Comparison of ENCODE assay signal across 10 cellular contexts in genomic region chr10:34319197-34319846, GRCh38.
A peak's percentile ranks its signal among the peaks of the same experiment; 100 is the strongest.
DNase-seq lines count a peak whose midpoint lies in the region; ATAC-seq and TF ChIP-seq lines count a peak whose summit lies in the region.
"Had no signal": no experiment of that assay in that cellular context is flagged by ENCODE, and none has a peak within 500 bp of the region (broad histone marks: within the 10 kb centered on the region; RNA-seq: fewer than 3 reads in every experiment).

No MANE protein-coding gene starts in this region.

- DNase-seq in SIG-M5 treated with dmso at 0.1 percent for 504 hours (lab: John Stamatoyannopoulos, UW; ENCODE audit: unreplicated experiment) (peak; percentile 66), SIG-M5 (lab: John Stamatoyannopoulos, UW) (no peak), NCI-H69 (lab: John Stamatoyannopoulos, UW) (peak; percentile 95), fibroblast of mammary gland (ENCODE audit: low read depth) (peak; percentile 95), transverse colon (peak; percentile 49), WTC11 (ENCODE audit: low spot score) (no peak)
- no peak for DNase-seq in activated CD8-positive, alpha-beta T cell treated with anti-CD3 and anti-CD28 coated beads, Interleukin-2, amount 10 ng/mL, durations not matched to agents 7 days and 5 days
- DNase-seq: gastrocnemius medialis had no signal

- POLR2A ChIA-PET in activated CD8-positive, alpha-beta T cell treated with anti-CD3 and anti-CD28 coated beads, Interleukin-2, amount 10 ng/mL, durations not matched to agents 7 days and 5 days (lab: Charles Lee), result interaction anchor here (0.7 kb wide), 1 partner anchor 281 kb away, joined by 3 read pairs; no protein-coding TSS in a partner anchor
- POLR2A ChIA-PET in WTC11 (lab: Charles Lee), result no interaction called here

- ATAC-seq in activated CD8-positive, alpha-beta T cell treated with anti-CD3 and anti-CD28 coated beads, Interleukin-2, amount 10 ng/mL, durations not matched to agents 7 days and 5 days, result no peak
- no peak for ATAC-seq in WTC11
- no peak for ATAC-seq in GM18870 (IDR thresholded peaks at IDR 0.05; ENCODE audit: unreplicated experiment)
- ATAC-seq: gastrocnemius medialis had no signal

- intact Hi-C loops in transverse colon (cut with DNase I; ENCODE audit: low total_unique reads), result no loop called here

- H3K9me3 Mint-ChIP-seq in activated CD8-positive, alpha-beta T cell treated with anti-CD3 and anti-CD28 coated beads, Interleukin-2, amount 10 ng/mL, durations not matched to agents 7 days and 5 days (ENCODE audit: insufficient read depth), result no peaks in the 10 kb centered on the region
- no peaks in the 10 kb centered on the region for H3K9me3 Mint-ChIP-seq in WTC11

- no peak for TF ChIP-seq CTCF in fibroblast of mammary gland (conservative IDR thresholded peaks at IDR 0.05; ENCODE audit: control insufficient read depth, insufficient read depth, low read depth, low read length)
- no peak for TF ChIP-seq CTCF in transverse colon (IDR thresholded peaks at IDR 0.05)
- TF ChIP-seq CTCF in WTC11 (IDR thresholded peaks at IDR 0.05), result no peak

- no peaks in the 10 kb centered on the region for H3K36me3 Mint-ChIP-seq in activated CD8-positive, alpha-beta T cell treated with anti-CD3 and anti-CD28 coated beads, Interleukin-2, amount 10 ng/mL, durations not matched to agents 7 days and 5 days (ENCODE audit: low read depth)
- H3K36me3 Mint-ChIP-seq in WTC11, result no peaks in the 10 kb centered on the region

- no peaks in the 10 kb centered on the region for H3K27me3 ChIP-seq in transverse colon
- H3K27me3 ChIP-seq: gastrocnemius medialis had no signal

- H3K27ac Mint-ChIP-seq in activated CD8-positive, alpha-beta T cell treated with anti-CD3 and anti-CD28 coated beads, Interleukin-2, amount 10 ng/mL, durations not matched to agents 7 days and 5 days, result no peak overlapping the region
- no peak overlapping the region for H3K27ac Mint-ChIP-seq in WTC11
- H3K27ac Mint-ChIP-seq: B cell had no signal

- no peak overlapping the region for H3K4me3 Mint-ChIP-seq in activated CD8-positive, alpha-beta T cell treated with anti-CD3 and anti-CD28 coated beads, Interleukin-2, amount 10 ng/mL, durations not matched to agents 7 days and 5 days
- H3K4me3 Mint-ChIP-seq in WTC11, result no peak overlapping the region
- H3K4me3 Mint-ChIP-seq: B cell had no signal

- no peaks in the 10 kb centered on the region for H3K9me3 ChIP-seq in transverse colon
- H3K9me3 ChIP-seq: gastrocnemius medialis had no signal

- H3K4me1 Mint-ChIP-seq in activated CD8-positive, alpha-beta T cell treated with anti-CD3 and anti-CD28 coated beads, Interleukin-2, amount 10 ng/mL, durations not matched to agents 7 days and 5 days (ENCODE audit: low read depth), result no peaks in the 10 kb centered on the region
- peaks cover 36% of the 10 kb centered on the region for H3K4me1 Mint-ChIP-seq in WTC11
- H3K4me1 Mint-ChIP-seq: B cell had no signal

- H3K4me3 ChIP-seq in fibroblast of mammary gland (ENCODE audit: control insufficient read depth, low read depth, low read length) (no peak overlapping the region), transverse colon (no peak overlapping the region)
- H3K4me3 ChIP-seq: gastrocnemius medialis had no signal

- 36 to 56% methylated on average over 5 to 6 of the region's 6 CpGs for WGBS in transverse colon (ENCODE audit: low coverage in 1 of 2), 2 donors

- no peaks in the 10 kb centered on the region for H3K36me3 ChIP-seq in transverse colon
- H3K36me3 ChIP-seq: gastrocnemius medialis had no signal

- TF ChIP-seq EP300 in transverse colon (IDR thresholded peaks at IDR 0.05; ENCODE audit: low read depth), result no peak

- no peaks in the 10 kb centered on the region for H3K27me3 Mint-ChIP-seq in activated CD8-positive, alpha-beta T cell treated with anti-CD3 and anti-CD28 coated beads, Interleukin-2, amount 10 ng/mL, durations not matched to agents 7 days and 5 days (ENCODE audit: low read depth)
- no peaks in the 10 kb centered on the region for H3K27me3 Mint-ChIP-seq in WTC11 (ENCODE audit: low read depth)
- H3K27me3 Mint-ChIP-seq: B cell had no signal

- CTCF ChIA-PET in activated CD8-positive, alpha-beta T cell treated with anti-CD3 and anti-CD28 coated beads, Interleukin-2, amount 10 ng/mL, durations not matched to agents 7 days and 5 days (lab: Charles Lee), result interaction anchor here (1.1 kb wide), 1 partner anchor 86 kb away, joined by 3 read pairs; no protein-coding TSS in a partner anchor
- CTCF ChIA-PET in WTC11 (lab: Charles Lee), result interaction anchor here (1.5 kb wide), 1 partner anchor 14 kb away, joined by 4 read pairs; no protein-coding TSS in a partner anchor

- no peak for TF ChIP-seq POLR2A in transverse colon (IDR thresholded peaks at IDR 0.05)

- in situ Hi-C loops in transverse colon (cut with MboI; ENCODE audit: low pct_ligation_motif_present in 1 of 4, low pct_unique_long_range_greater_than_20kb in 1 of 4, low sequenced_read_pairs in 3 of 4), result no loop called here

- peak overlapping the region; percentile 13 to 72 (median 44) for H3K27ac ChIP-seq in transverse colon
- H3K27ac ChIP-seq: gastrocnemius medialis had no signal

- peaks cover 5 to 22% (median 18%) of the 10 kb centered on the region in 4 donors for H3K4me1 ChIP-seq in transverse colon

TF ChIP-seq in WTC11, 78 proteins besides CTCF, POLR2A, EP300 and RAD21:
- TF ChIP-seq USF2 (CRISPR knock-in tag; IDR thresholded peaks at IDR 0.05), result no peak
- no peak for TF ChIP-seq GABPB1 (CRISPR knock-in tag; IDR thresholded peaks at IDR 0.05)
- no peak for TF ChIP-seq RORB (CRISPR knock-in tag; IDR thresholded peaks at IDR 0.05)
- no peak for TF ChIP-seq E2F1 (CRISPR knock-in tag; IDR thresholded peaks at IDR 0.05)
- TF ChIP-seq ZNF512 (CRISPR knock-in tag; IDR thresholded peaks at IDR 0.05; ENCODE audit: borderline replicate concordance), result no peak
- no peak for TF ChIP-seq NFATC4 (CRISPR knock-in tag; IDR thresholded peaks at IDR 0.05)
- TF ChIP-seq ZBTB21 (CRISPR knock-in tag; IDR thresholded peaks at IDR 0.05; ENCODE audit: borderline replicate concordance), result no peak
- no peak for TF ChIP-seq EMX1 (CRISPR knock-in tag; IDR thresholded peaks at IDR 0.05)
- no peak for TF ChIP-seq SMAD4 (CRISPR knock-in tag; IDR thresholded peaks at IDR 0.05)

Comparison
In these comparisons a context has a peak if more than half of its experiments do, and no peak if none do; other contexts are left out.
1. DNase-seq: peak in SIG-M5 treated with dmso at 0.1 percent for 504 hours (single experiment), NCI-H69 (single experiment), fibroblast of mammary gland (single experiment) and transverse colon (single experiment); none in SIG-M5 (single experiment), activated CD8-positive, alpha-beta T cell treated with anti-CD3 and anti-CD28 coated beads, Interleukin-2, amount 10 ng/mL, durations not matched to agents 7 days and 5 days (single experiment) and WTC11 (single experiment).